ENCODE assay signal across 8 cellular contexts in the genomic region with DNA sequence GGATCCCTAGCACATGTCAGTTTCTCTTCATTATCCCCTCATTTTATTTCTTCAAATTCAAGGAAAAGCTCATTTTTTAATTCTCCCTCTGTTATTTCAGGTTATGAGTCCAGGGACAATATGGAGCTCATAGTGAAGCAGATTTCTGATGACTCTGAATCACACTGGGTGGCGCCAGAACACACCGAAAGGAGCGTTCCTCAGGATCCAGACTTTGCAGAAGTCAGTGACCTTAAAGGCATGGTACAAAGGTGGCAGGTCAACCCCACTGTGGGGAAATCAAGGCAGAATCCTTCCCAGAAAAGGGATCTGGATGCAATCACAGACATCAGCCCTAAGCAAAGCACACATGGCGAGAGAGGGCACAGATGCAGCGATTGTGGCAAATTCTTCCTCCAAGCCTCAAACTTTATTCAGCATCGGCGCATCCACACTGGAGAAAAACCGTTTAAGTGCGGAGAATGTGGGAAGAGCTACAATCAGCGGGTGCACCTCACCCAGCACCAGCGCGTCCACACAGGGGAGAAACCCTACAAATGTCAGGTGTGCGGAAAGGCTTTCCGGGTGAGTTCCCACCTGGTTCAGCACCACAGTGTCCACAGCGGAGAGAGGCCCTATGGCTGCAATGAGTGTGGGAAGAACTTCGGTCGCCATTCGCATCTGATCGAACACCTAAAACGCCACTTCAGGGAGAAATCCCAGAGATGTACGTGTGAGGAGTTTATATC. TPM values are rescaled to one million over a fixed set of nuclear protein-coding genes. Genes with fewer than 3 reads are reported as not detected.
DNase-seq lines count a peak whose midpoint lies in the region; ATAC-seq, FAIRE-seq and TF ChIP-seq lines count a peak whose summit lies in the region.
"Had no signal": no experiment of that assay in that cellular context is flagged by ENCODE, and none has a peak within 500 bp of the region (broad histone marks: within the 10 kb centered on the region; RNA-seq: fewer than 3 reads in every experiment).

No MANE protein-coding gene starts in this region.

- DNase-seq in GM12878 (ENCODE audit: low read depth, low spot score) (no peak), nephron progenitor cell (no peak), AG08395 (ENCODE audit: low spot score) (no peak)
- DNase-seq: NCI-H510A had no signal

- in situ Hi-C loops in GM12878 (cut with MboI) = no loop called here

- RAD21 ChIA-PET in GM12878 (lab: Charles Lee; ENCODE audit: unreplicated experiment) = interaction anchor here (1.0 kb wide), 1 partner anchor 389 kb away, joined by 3 read pairs; no protein-coding TSS in a partner anchor

- WGBS in GM12878 (ENCODE audit: insufficient coverage, insufficient replicate concordance, low lambda C conversion rate, missing lambda C conversion rate) = 99% methylated on average over 21 of the region's 21 CpGs

- TF ChIP-seq POLR2A in GM12878 (IDR thresholded peaks at IDR 0.05; ENCODE audit: low read depth, low read length) = no peak

- intact Hi-C loops in GM12878 (cut with micrococcal nuclease; ENCODE audit: unreplicated experiment) = no loop called here

- H3K36me3 Mint-ChIP-seq in nephron progenitor cell (ENCODE audit: low read depth) = peaks cover 88% of the 10 kb centered on the region

- H3K27ac ChIP-seq in DOHH2 (ENCODE audit: low read depth, low read length) = no peak overlapping the region
- no peak overlapping the region for H3K27ac ChIP-seq in GM12878 (ENCODE audit: control insufficient read depth, insufficient read depth)

- SMC1A ChIA-PET in GM12878 (lab: Charles Lee; ENCODE audit: uncharacterized antibody, unreplicated experiment) = interaction anchor here (0.7 to 1.0 kb wide), 4 partner anchors 9 to 90 kb away, joined by 3 to 4 read pairs (median 3); partner anchors contain the start of gene ZSCAN25

- TF ChIP-seq CTCF in DOHH2 (IDR thresholded peaks at IDR 0.05; ENCODE audit: low read depth, low read length, poor library complexity, severe bottlenecking) (peak; percentile 43), LNCAP (IDR thresholded peaks at IDR 0.05) (peak; percentile 15; the same call in 1 of the 2 replicates), GM12878 (IDR thresholded peaks at IDR 0.05 in 2 of 3, conservative IDR thresholded peaks at IDR 0.05 in 1 of 3; ENCODE audit: control insufficient read depth in 2 of 3, extremely low read depth in 1 of 3, insufficient read depth in 1 of 3, low read depth in 3 of 3, low read length in 3 of 3) (peak in 1 of 3 experiments; percentile 36; a peak in 2 of 6 replicates), nephron progenitor cell (IDR thresholded peaks at IDR 0.05) (no peak)

- no peaks in the 10 kb centered on the region for H3K4me1 ChIP-seq in DOHH2 (ENCODE audit: control insufficient read depth, low read length)
- H3K4me1 ChIP-seq in GM12878 (ENCODE audit: control insufficient read depth, insufficient read depth, low read length) = no peaks in the 10 kb centered on the region

- ATAC-seq in GM12878 (no peak; the same call in 2 of the 3 replicates), GM21526 (IDR thresholded peaks at IDR 0.05; ENCODE audit: low FRiP score, unreplicated experiment) (no peak), GM19351 (IDR thresholded peaks at IDR 0.05; ENCODE audit: unreplicated experiment) (no peak)

- peak; percentile 22; the same call in 1 of the 2 replicates for TF ChIP-seq RAD21 in GM12878 (IDR thresholded peaks at IDR 0.05; ENCODE audit: insufficient read depth, low read depth, low read length)

- TF ChIP-seq EP300 in GM12878 (IDR thresholded peaks at IDR 0.05; ENCODE audit: borderline replicate concordance in 1 of 2, control insufficient read depth in 1 of 2, low read depth in 2 of 2, low read length in 2 of 2) = no peak

- no peak for FAIRE-seq in GM12878 (lab: Jason Lieb, UNC)

- H3K27me3 ChIP-seq in DOHH2 (ENCODE audit: control insufficient read depth, low read length) (no peaks in the 10 kb centered on the region), GM12878 (replicated peaks in 1 of 2; ENCODE audit: control insufficient read depth in 2 of 2, insufficient read depth in 2 of 2, low read length in 1 of 2) (no peaks in the 10 kb centered on the region)

- peaks cover 3% of the 10 kb centered on the region for H3K27me3 Mint-ChIP-seq in nephron progenitor cell (ENCODE audit: low read depth, poor library complexity)

- no peak overlapping the region for H2AFZ ChIP-seq in GM12878 (ENCODE audit: control insufficient read depth, low read depth, low read length)

- no peak overlapping the region for H3K9ac ChIP-seq in GM12878 (ENCODE audit: control insufficient read depth, insufficient read depth, low read length)

- H3K36me3 ChIP-seq in DOHH2 (ENCODE audit: control insufficient read depth, low read length) (peaks cover 56% of the 10 kb centered on the region), GM12878 (ENCODE audit: control insufficient read depth in 2 of 2, insufficient read depth in 2 of 2, low read length in 1 of 2) (peaks cover 6 to 26% of the 10 kb centered on the region in 2 experiments)

- H3K9me3 ChIP-seq in DOHH2 (ENCODE audit: control insufficient read depth, insufficient read depth, low read length) (peaks cover 20% of the 10 kb centered on the region), GM12878 (replicated peaks; ENCODE audit: control insufficient read depth, insufficient read depth, low read length) (peaks cover 19% of the 10 kb centered on the region; the same call in 2 of the 3 replicates)

- peaks cover 49% of the 10 kb centered on the region for H3K9me3 Mint-ChIP-seq in nephron progenitor cell

- H3K4me3 ChIP-seq in DOHH2 (ENCODE audit: low read length) (no peak overlapping the region), GM12878 (no peak overlapping the region)

- H4K20me1 ChIP-seq in DOHH2 (ENCODE audit: control insufficient read depth, insufficient read depth, low read depth, low read length) (no peaks in the 10 kb centered on the region), GM12878 (ENCODE audit: control insufficient read depth, insufficient read depth) (no peaks in the 10 kb centered on the region)

- no peaks in the 10 kb centered on the region for H3K4me1 Mint-ChIP-seq in nephron progenitor cell

- H3F3A ChIP-seq in DOHH2 (ENCODE audit: control insufficient read depth, insufficient read depth) = peaks cover 7% of the 10 kb centered on the region; the same call in 1 of the 2 replicates

- CTCF ChIA-PET in GM12878 (lab: Yijun Ruan, JAX) = interaction anchor here (0.6 to 1.2 kb wide), 7 partner anchors 21 to 1491 kb away, joined by 3 to 4 read pairs (median 3); partner anchors contain the start of genes ZKSCAN5 and ZNF655

- no peaks in the 10 kb centered on the region for H3K9me2 ChIP-seq in DOHH2 (replicated peaks; ENCODE audit: control insufficient read depth, low read length)

- TSS peak; percentile 50 for BruUV-seq in GM12878 (replicated peaks; lab: Mats Ljungman, UMichigan)

- H3K4me2 ChIP-seq in DOHH2 (ENCODE audit: low read length) (no peak overlapping the region), GM12878 (ENCODE audit: control insufficient read depth, insufficient read depth) (no peak overlapping the region)

- POLR2A ChIA-PET in GM12878 (lab: Charles Lee) = no interaction called here

- H3K79me2 ChIP-seq in DOHH2 (ENCODE audit: control insufficient read depth, low read length) (no peaks in the 10 kb centered on the region), GM12878 (ENCODE audit: control insufficient read depth, insufficient read depth, low read length) (no peaks in the 10 kb centered on the region)

- peak overlapping the region; percentile 15 for H3K27ac Mint-ChIP-seq in nephron progenitor cell

- no peak overlapping the region for H3K4me3 Mint-ChIP-seq in nephron progenitor cell

RNA-seq across cellular contexts. Expression of gene ZKSCAN5, which starts 21.4 kb away (rescaled TPM):
- 24.0 and 24.9 TPM in 2 replicates for total RNA-seq in GM12878 (2013; cell fraction: nucleolus; rRNA removed)
- total RNA-seq in GM12878 (2014; rRNA removed) (9.0 TPM in 2 replicates), GM12878 (2014; rRNA removed; fragmentation: Illumina TruSeq; extraction: Trizol) (10.0 and 10.1 TPM in 2 replicates), GM12878 (2021) (7.5 and 7.7 TPM in 2 replicates)
- 3.7 TPM for polyA plus RNA-seq in GM12878 (2011; ENCODE audit: low read depth)
- polyA plus RNA-seq in GM12878 (2011; rRNA removed) (9.5 and 11.4 TPM in 2 replicates), GM12878 (2014; fragmentation: Illumina TruSeq; extraction: Trizol) (7.9 and 8.6 TPM in 2 replicates), GM12878 (2014; fragmentation: Nextera tagmentation; extraction: Ambion mirVana) (1 to 10 TPM; 2.5 to 2.7 TPM), GM12878 (2014; rRNA removed) (5.6 and 6.3 TPM in 2 replicates), GM12878 (2016; fragmentation: Nextera tagmentation; extraction: Ambion mirVana) (1 to 10 TPM; 7.6 to 7.7 TPM)
- 6.3 and 7.1 TPM in 2 replicates for polyA plus RNA-seq in GM12878 (2011; cell fraction: cytosol; rRNA removed)
- 10.7 and 11.3 TPM in 2 replicates for polyA plus RNA-seq in GM12878 (2011; cell fraction: nucleus; rRNA removed)
- polyA plus RNA-seq in GM12878 (2012) = 4.6 and 5.4 TPM in 2 replicates
- 16.4 and 18.0 TPM in 2 replicates for polyA minus RNA-seq in GM12878 (2011; rRNA and poly(A)+ RNA removed)
- polyA minus RNA-seq in GM12878 (2011; cell fraction: cytosol; rRNA and poly(A)+ RNA removed) = 4.7 and 7.2 TPM in 2 replicates
- 6.9 and 10.8 TPM in 2 replicates for polyA minus RNA-seq in GM12878 (2011; cell fraction: nucleus; rRNA and poly(A)+ RNA removed)

RNA-seq across cellular contexts. Expression of gene ZNF394, which starts 25.8 kb away (rescaled TPM):
- total RNA-seq in GM12878 (2013; cell fraction: nucleolus; rRNA removed) = 140 and 151 TPM in 2 replicates
- total RNA-seq in GM12878 (2014; rRNA removed) (25.8 and 28.4 TPM in 2 replicates), GM12878 (2014; rRNA removed; fragmentation: Illumina TruSeq; extraction: Trizol) (24.9 and 26.3 TPM in 2 replicates), GM12878 (2021) (22.9 TPM in 2 replicates)
- polyA plus RNA-seq in GM12878 (2011; ENCODE audit: low read depth) = 20.0 TPM
- polyA plus RNA-seq in GM12878 (2011; rRNA removed) (22.5 and 23.4 TPM in 2 replicates), GM12878 (2014; fragmentation: Illumina TruSeq; extraction: Trizol) (21.4 and 22.0 TPM in 2 replicates), GM12878 (2014; fragmentation: Nextera tagmentation; extraction: Ambion mirVana) (1 to 10 TPM; 2.5 to 5.3 TPM), GM12878 (2014; rRNA removed) (15.4 and 18.1 TPM in 2 replicates), GM12878 (2016; fragmentation: Nextera tagmentation; extraction: Ambion mirVana) (10 to 100 TPM; 23.8 to 26.8 TPM)
- 20.2 and 21.2 TPM in 2 replicates for polyA plus RNA-seq in GM12878 (2011; cell fraction: cytosol; rRNA removed)
- 16.2 and 17.1 TPM in 2 replicates for polyA plus RNA-seq in GM12878 (2011; cell fraction: nucleus; rRNA removed)
- polyA plus RNA-seq in GM12878 (2012) = 21.9 and 29.4 TPM in 2 replicates
- 29.6 and 32.4 TPM in 2 replicates for polyA minus RNA-seq in GM12878 (2011; rRNA and poly(A)+ RNA removed)
- polyA minus RNA-seq in GM12878 (2011; cell fraction: cytosol; rRNA and poly(A)+ RNA removed) = 9.9 and 12.8 TPM in 2 replicates
- polyA minus RNA-seq in GM12878 (2011; cell fraction: nucleus; rRNA and poly(A)+ RNA removed) = 15.6 and 26.0 TPM in 2 replicates

RNA-seq across cellular contexts. Expression of gene FAM200A, which starts 26.0 kb away (rescaled TPM):
- 14.0 and 14.3 TPM in 2 replicates for total RNA-seq in GM12878 (2013; cell fraction: nucleolus; rRNA removed)
- total RNA-seq in GM12878 (2014; rRNA removed) = 5.6 and 7.6 TPM in 2 replicates
- 7.6 and 8.0 TPM in 2 replicates for total RNA-seq in GM12878 (2014; rRNA removed; fragmentation: Illumina TruSeq; extraction: Trizol)
- total RNA-seq in GM12878 (2021) = 4.0 and 4.1 TPM in 2 replicates
- polyA plus RNA-seq in GM12878 (2011; ENCODE audit: low read depth) = 1.8 TPM
- 7.6 and 11.4 TPM in 2 replicates for polyA plus RNA-seq in GM12878 (2011; rRNA removed)
- polyA plus RNA-seq in GM12878 (2011; cell fraction: cytosol; rRNA removed) = 3.9 and 4.2 TPM in 2 replicates
- 2.1 and 2.4 TPM in 2 replicates for polyA plus RNA-seq in GM12878 (2011; cell fraction: nucleus; rRNA removed)
- polyA plus RNA-seq in GM12878 (2012) = 2.3 and 4.2 TPM in 2 replicates
- polyA plus RNA-seq in GM12878 (2014; fragmentation: Illumina TruSeq; extraction: Trizol) = 7.4 and 9.6 TPM in 2 replicates
- 1 to 10 TPM; 2.7 to 3.1 TPM for polyA plus RNA-seq in GM12878 (2014; fragmentation: Nextera tagmentation; extraction: Ambion mirVana)
- polyA plus RNA-seq in GM12878 (2014; rRNA removed) = 4.8 and 6.4 TPM in 2 replicates
- polyA plus RNA-seq in GM12878 (2016; fragmentation: Nextera tagmentation; extraction: Ambion mirVana) = 1 to 10 TPM; 6.6 to 9.0 TPM
- polyA minus RNA-seq in GM12878 (2011; rRNA and poly(A)+ RNA removed) = 2.7 and 3.1 TPM in 2 replicates
- 2.5 TPM in 2 replicates for polyA minus RNA-seq in GM12878 (2011; cell fraction: cytosol; rRNA and poly(A)+ RNA removed)
- polyA minus RNA-seq in GM12878 (2011; cell fraction: nucleus; rRNA and poly(A)+ RNA removed) = 3.7 and 5.5 TPM in 2 replicates

RNA-seq across cellular contexts. Expression of gene ZNF655, which starts 32.6 kb away (rescaled TPM):
- 323 and 325 TPM in 2 replicates for total RNA-seq in GM12878 (2013; cell fraction: nucleolus; rRNA removed)
- 54.3 and 57.2 TPM in 2 replicates for total RNA-seq in GM12878 (2014; rRNA removed)
- 52.9 and 54.2 TPM in 2 replicates for total RNA-seq in GM12878 (2014; rRNA removed; fragmentation: Illumina TruSeq; extraction: Trizol)
- total RNA-seq in GM12878 (2021) = 43.7 and 43.8 TPM in 2 replicates
- polyA plus RNA-seq in GM12878 (2011; ENCODE audit: low read depth) = 24.4 TPM
- polyA plus RNA-seq in GM12878 (2011; rRNA removed) = 107 and 133 TPM in 2 replicates
- 71.5 and 86.9 TPM in 2 replicates for polyA plus RNA-seq in GM12878 (2011; cell fraction: cytosol; rRNA removed)
- polyA plus RNA-seq in GM12878 (2011; cell fraction: nucleus; rRNA removed) = 173 and 184 TPM in 2 replicates
- polyA plus RNA-seq in GM12878 (2012) = 34.9 and 40.6 TPM in 2 replicates
- polyA plus RNA-seq in GM12878 (2014; fragmentation: Illumina TruSeq; extraction: Trizol) = 61.2 and 80.1 TPM in 2 replicates
- polyA plus RNA-seq in GM12878 (2014; fragmentation: Nextera tagmentation; extraction: Ambion mirVana) = 10 to 100 TPM; 14.5 to 21.4 TPM
- 75.1 and 76.0 TPM in 2 replicates for polyA plus RNA-seq in GM12878 (2014; rRNA removed)
- 10 to 100 TPM; 52.1 to 52.7 TPM for polyA plus RNA-seq in GM12878 (2016; fragmentation: Nextera tagmentation; extraction: Ambion mirVana)
- polyA minus RNA-seq in GM12878 (2011; rRNA and poly(A)+ RNA removed) = 76.9 and 90.5 TPM in 2 replicates
- polyA minus RNA-seq in GM12878 (2011; cell fraction: cytosol; rRNA and poly(A)+ RNA removed) = 22.1 and 28.3 TPM in 2 replicates
- polyA minus RNA-seq in GM12878 (2011; cell fraction: nucleus; rRNA and poly(A)+ RNA removed) = 73.3 and 96.1 TPM in 2 replicates

RNA-seq across cellular contexts. Expression of gene ZNF789, which starts 53.2 kb away (rescaled TPM):
- 59.3 and 60.0 TPM in 2 replicates for total RNA-seq in GM12878 (2013; cell fraction: nucleolus; rRNA removed)
- 22.7 and 27.5 TPM in 2 replicates for total RNA-seq in GM12878 (2014; rRNA removed)
- total RNA-seq in GM12878 (2014; rRNA removed; fragmentation: Illumina TruSeq; extraction: Trizol) = 22.4 and 25.0 TPM in 2 replicates
- 17.2 and 19.9 TPM in 2 replicates for total RNA-seq in GM12878 (2021)
- 14.6 TPM for polyA plus RNA-seq in GM12878 (2011; ENCODE audit: low read depth)
- 44.6 and 53.1 TPM in 2 replicates for polyA plus RNA-seq in GM12878 (2011; rRNA removed)
- 23.4 and 24.4 TPM in 2 replicates for polyA plus RNA-seq in GM12878 (2011; cell fraction: cytosol; rRNA removed)
- polyA plus RNA-seq in GM12878 (2011; cell fraction: nucleus; rRNA removed) = 37.6 and 46.0 TPM in 2 replicates
- polyA plus RNA-seq in GM12878 (2012) = 17.3 and 20.1 TPM in 2 replicates
- 30.1 and 37.0 TPM in 2 replicates for polyA plus RNA-seq in GM12878 (2014; fragmentation: Illumina TruSeq; extraction: Trizol)
- 1 to 10 TPM; 5.6 to 6.0 TPM for polyA plus RNA-seq in GM12878 (2014; fragmentation: Nextera tagmentation; extraction: Ambion mirVana)
- polyA plus RNA-seq in GM12878 (2014; rRNA removed) = 27.2 and 32.2 TPM in 2 replicates
- 10 to 100 TPM; 18.4 to 19.6 TPM for polyA plus RNA-seq in GM12878 (2016; fragmentation: Nextera tagmentation; extraction: Ambion mirVana)
- polyA minus RNA-seq in GM12878 (2011; rRNA and poly(A)+ RNA removed) = 14.2 and 18.7 TPM in 2 replicates
- 2.9 and 7.6 TPM in 2 replicates for polyA minus RNA-seq in GM12878 (2011; cell fraction: cytosol; rRNA and poly(A)+ RNA removed)
- 14.0 and 29.2 TPM in 2 replicates for polyA minus RNA-seq in GM12878 (2011; cell fraction: nucleus; rRNA and poly(A)+ RNA removed)
